In the genomic region with DNA sequence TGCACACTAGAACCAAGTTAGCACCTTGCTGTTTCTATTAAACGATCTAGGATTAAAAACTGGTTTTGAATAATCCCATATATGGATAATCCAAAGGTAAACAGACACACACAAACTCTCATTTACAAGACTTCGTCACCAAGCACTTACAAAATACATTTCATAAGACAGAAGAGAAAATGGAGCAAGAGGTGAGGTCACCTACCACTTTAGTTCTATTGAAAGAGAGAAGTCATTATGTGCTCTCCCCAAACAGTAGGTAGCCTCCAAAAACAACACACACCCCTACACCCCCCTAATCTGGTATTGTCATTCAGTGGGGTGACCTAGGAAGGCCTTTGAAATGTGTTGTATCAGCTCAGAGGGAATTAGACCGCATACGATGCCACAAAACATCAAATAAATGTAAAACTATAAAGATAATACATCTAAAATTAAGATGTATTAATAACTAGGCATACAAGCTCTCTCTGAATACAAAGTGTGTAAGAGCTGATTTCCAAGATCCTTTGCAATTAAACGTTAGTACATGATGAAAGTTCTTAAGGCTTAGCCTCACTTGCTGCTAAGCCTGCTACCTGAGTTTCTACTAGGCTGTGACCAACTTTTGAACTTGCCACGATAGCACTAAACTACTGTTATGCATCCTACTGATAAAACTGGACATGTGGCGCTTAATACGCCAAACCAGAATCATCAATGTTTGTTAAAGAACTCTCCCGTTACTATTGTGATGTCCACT, we compare ENCODE assay signal across 1 cellular context.
TF ChIP-seq lines count a peak whose summit lies in the region.

No MANE protein-coding gene starts in this region.

TF ChIP-seq in GM23338, 12 proteins besides CTCF, POLR2A, EP300 and RAD21:
- TF ChIP-seq, protein P1, sequence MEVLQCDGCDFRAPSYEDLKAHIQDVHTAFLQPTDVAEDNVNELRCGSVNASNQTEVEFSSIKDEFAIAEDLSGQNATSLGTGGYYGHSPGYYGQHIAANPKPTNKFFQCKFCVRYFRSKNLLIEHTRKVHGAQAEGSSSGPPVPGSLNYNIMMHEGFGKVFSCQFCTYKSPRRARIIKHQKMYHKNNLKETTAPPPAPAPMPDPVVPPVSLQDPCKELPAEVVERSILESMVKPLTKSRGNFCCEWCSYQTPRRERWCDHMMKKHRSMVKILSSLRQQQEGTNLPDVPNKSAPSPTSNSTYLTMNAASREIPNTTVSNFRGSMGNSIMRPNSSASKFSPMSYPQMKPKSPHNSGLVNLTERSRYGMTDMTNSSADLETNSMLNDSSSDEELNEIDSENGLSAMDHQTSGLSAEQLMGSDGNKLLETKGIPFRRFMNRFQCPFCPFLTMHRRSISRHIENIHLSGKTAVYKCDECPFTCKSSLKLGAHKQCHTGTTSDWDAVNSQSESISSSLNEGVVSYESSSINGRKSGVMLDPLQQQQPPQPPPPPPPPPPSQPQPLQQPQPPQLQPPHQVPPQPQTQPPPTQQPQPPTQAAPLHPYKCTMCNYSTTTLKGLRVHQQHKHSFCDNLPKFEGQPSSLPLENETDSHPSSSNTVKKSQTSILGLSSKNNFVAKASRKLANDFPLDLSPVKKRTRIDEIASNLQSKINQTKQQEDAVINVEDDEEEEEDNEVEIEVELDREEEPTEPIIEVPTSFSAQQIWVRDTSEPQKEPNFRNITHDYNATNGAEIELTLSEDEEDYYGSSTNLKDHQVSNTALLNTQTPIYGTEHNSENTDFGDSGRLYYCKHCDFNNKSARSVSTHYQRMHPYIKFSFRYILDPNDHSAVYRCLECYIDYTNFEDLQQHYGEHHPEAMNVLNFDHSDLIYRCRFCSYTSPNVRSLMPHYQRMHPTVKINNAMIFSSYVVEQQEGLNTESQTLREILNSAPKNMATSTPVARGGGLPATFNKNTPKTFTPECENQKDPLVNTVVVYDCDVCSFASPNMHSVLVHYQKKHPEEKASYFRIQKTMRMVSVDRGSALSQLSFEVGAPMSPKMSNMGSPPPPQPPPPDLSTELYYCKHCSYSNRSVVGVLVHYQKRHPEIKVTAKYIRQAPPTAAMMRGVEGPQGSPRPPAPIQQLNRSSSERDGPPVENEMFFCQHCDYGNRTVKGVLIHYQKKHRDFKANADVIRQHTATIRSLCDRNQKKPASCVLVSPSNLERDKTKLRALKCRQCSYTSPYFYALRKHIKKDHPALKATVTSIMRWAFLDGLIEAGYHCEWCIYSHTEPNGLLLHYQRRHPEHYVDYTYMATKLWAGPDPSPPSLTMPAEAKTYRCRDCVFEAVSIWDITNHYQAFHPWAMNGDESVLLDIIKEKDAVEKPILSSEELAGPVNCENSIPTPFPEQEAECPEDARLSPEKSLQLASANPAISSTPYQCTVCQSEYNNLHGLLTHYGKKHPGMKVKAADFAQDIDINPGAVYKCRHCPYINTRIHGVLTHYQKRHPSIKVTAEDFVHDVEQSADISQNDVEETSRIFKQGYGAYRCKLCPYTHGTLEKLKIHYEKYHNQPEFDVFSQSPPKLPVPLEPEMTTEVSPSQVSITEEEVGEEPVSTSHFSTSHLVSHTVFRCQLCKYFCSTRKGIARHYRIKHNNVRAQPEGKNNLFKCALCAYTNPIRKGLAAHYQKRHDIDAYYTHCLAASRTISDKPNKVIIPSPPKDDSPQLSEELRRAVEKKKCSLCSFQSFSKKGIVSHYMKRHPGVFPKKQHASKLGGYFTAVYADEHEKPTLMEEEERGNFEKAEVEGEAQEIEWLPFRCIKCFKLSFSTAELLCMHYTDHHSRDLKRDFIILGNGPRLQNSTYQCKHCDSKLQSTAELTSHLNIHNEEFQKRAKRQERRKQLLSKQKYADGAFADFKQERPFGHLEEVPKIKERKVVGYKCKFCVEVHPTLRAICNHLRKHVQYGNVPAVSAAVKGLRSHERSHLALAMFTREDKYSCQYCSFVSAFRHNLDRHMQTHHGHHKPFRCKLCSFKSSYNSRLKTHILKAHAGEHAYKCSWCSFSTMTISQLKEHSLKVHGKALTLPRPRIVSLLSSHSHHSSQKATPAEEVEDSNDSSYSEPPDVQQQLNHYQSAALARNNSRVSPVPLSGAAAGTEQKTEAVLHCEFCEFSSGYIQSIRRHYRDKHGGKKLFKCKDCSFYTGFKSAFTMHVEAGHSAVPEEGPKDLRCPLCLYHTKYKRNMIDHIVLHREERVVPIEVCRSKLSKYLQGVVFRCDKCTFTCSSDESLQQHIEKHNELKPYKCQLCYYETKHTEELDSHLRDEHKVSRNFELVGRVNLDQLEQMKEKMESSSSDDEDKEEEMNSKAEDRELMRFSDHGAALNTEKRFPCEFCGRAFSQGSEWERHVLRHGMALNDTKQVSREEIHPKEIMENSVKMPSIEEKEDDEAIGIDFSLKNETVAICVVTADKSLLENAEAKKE (CRISPR knock-in tag; IDR thresholded peaks at IDR 0.05) = no peak
- TF ChIP-seq CREB1 (CRISPR knock-in tag; IDR thresholded peaks at IDR 0.05; ENCODE audit: low read depth) = peak; percentile 11; the same call in 1 of the 2 replicates
